9 cellular contexts compared by ENCODE assay signal in the genomic region with DNA sequence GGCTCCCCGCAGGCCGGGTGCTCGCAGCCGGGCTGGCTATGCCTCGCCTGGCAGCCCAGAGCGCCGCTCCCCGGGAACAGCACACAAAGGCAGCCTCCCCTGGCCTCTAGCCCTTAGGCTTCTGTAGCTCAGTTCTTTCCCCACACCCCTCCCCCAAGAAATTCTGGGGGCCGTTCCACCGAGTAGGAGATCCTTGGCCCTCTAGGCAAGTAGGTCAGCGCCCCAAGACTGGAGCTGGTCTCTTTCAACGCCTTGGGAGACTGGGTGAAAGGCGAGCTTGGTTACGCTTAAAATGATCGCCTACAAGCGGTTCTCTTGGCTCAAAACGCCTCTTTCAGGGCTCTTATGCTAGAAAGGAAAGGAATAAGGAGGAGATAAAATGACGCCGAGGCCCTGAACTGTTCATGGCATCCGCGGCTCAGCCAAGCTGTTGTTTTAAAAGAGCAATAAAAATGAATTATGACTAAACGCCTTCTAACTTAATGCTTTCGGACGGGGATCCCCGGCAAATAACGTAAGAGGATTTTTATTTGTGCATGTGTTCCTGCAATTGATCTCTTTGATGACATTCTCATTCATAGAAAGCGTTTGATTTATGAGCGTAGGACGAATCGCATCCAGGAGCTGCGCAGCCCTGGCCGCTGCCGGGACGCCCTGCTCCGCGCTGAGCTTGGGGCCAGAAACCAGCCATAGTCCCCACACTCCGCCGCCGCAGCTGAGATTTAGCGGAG. TPM values are rescaled to one million over a fixed set of nuclear protein-coding genes. Genes with fewer than 3 reads are reported as not detected.
DNase-seq lines count a peak whose midpoint lies in the region; ATAC-seq lines count a peak whose summit lies in the region.
"Had no signal": no experiment of that assay in that cellular context is flagged by ENCODE, and none has a peak within 500 bp of the region (broad histone marks: within the 10 kb centered on the region; RNA-seq: fewer than 3 reads in every experiment).

No MANE protein-coding gene starts in this region.

- H3K9me3 ChIP-seq in neuronal stem cell (replicated peaks in 1 of 2; ENCODE audit: control insufficient read depth in 2 of 2, insufficient read depth in 1 of 2, low read depth in 1 of 2, low read length in 2 of 2), result peaks cover 2 to 3% of the 10 kb centered on the region in 2 donors

- no peak overlapping the region for H2BK120ac ChIP-seq in neuronal stem cell (ENCODE audit: low read depth, low read length)

- peak; percentile 52 for DNase-seq in AG20443 (ENCODE audit: low spot score)
- peak; percentile 67 for DNase-seq in NCI-H226
- DNase-seq in neuronal stem cell (ENCODE audit: low spot score), result peak; percentile 42
- DNase-seq in RKO (ENCODE audit: low spot score), result no peak
- DNase-seq in NCI-H69 (lab: John Stamatoyannopoulos, UW), result no peak
- DNase-seq: DMS53 had no signal

- no peak overlapping the region for H3K4me2 ChIP-seq in neuronal stem cell (ENCODE audit: insufficient read depth, low read length, poor library complexity, severe bottlenecking)

- H2BK12ac ChIP-seq in neuronal stem cell (ENCODE audit: low read length), result no peak overlapping the region

- no CpG with 5 or more reads among the region's 40 CpGs for WGBS in neuronal stem cell (ENCODE audit: extremely low coverage in 2 of 2, insufficient read length in 2 of 2, insufficient replicate concordance in 1 of 2), 2 donors

- no peak overlapping the region for H3K27ac ChIP-seq in neuronal stem cell (replicated peaks; ENCODE audit: low read length)

- no peak overlapping the region for H3K4ac ChIP-seq in neuronal stem cell (ENCODE audit: low read length)

- no peak overlapping the region for H3K18ac ChIP-seq in neuronal stem cell (ENCODE audit: low read length)

- no peaks in the 10 kb centered on the region for H3K36me3 ChIP-seq in neuronal stem cell (replicated peaks in 1 of 2; ENCODE audit: control insufficient read depth in 2 of 2, insufficient read depth in 2 of 2, low read length in 2 of 2)

- no peak overlapping the region for H3K9ac ChIP-seq in neuronal stem cell (ENCODE audit: low read depth, low read length, poor library complexity)

- ATAC-seq in esophagus mucosa, result peak; percentile 23
- ATAC-seq in HG02623 (IDR thresholded peaks at IDR 0.05; ENCODE audit: unreplicated experiment), result no peak
- no peak for ATAC-seq in HG02759 (IDR thresholded peaks at IDR 0.05; ENCODE audit: unreplicated experiment)

- H4K91ac ChIP-seq in neuronal stem cell (ENCODE audit: low read depth, low read length, poor library complexity), result no peak overlapping the region

- no peak overlapping the region for H3K4me3 ChIP-seq in neuronal stem cell (ENCODE audit: low read length in 2 of 2)

- H2BK5ac ChIP-seq in neuronal stem cell (ENCODE audit: low read length), result no peak overlapping the region

- H3K4me1 ChIP-seq in neuronal stem cell (ENCODE audit: control insufficient read depth in 2 of 2, insufficient read depth in 1 of 2, low read depth in 1 of 2, low read length in 2 of 2), result peaks cover 0 to 1% of the 10 kb centered on the region in 2 donors

- H3K27me3 ChIP-seq in neuronal stem cell (ENCODE audit: control insufficient read depth in 3 of 3, insufficient read depth in 3 of 3, low read depth in 1 of 3, low read length in 3 of 3), result peaks cover 61 to 100% (median 93%) of the 10 kb centered on the region in 3 experiments

- peak overlapping the region; percentile 22 for H2AFZ ChIP-seq in neuronal stem cell (ENCODE audit: low read length)

- H3K14ac ChIP-seq in neuronal stem cell (ENCODE audit: low read length), result no peak overlapping the region

- H2AK5ac ChIP-seq in neuronal stem cell (ENCODE audit: low read depth, low read length), result no peak overlapping the region

- H4K8ac ChIP-seq in neuronal stem cell (ENCODE audit: low read depth, low read length), result no peak overlapping the region

- no peak overlapping the region for H2BK15ac ChIP-seq in neuronal stem cell (ENCODE audit: low read length)

- H3K23ac ChIP-seq in neuronal stem cell (ENCODE audit: low read depth, low read length, poor library complexity), result no peak overlapping the region

- no peaks in the 10 kb centered on the region for H3K79me1 ChIP-seq in neuronal stem cell (ENCODE audit: low read depth, low read length)

RNA-seq across cellular contexts. Expression of a gene that starts 2.9 kb away (rescaled TPM):
- 3.2 TPM for total RNA-seq in esophagus mucosa
- polyA plus RNA-seq in neuronal stem cell (2013, experiment 1 of 2), result not detected
- not detected for polyA plus RNA-seq in neuronal stem cell (2013, experiment 2 of 2)

RNA-seq across cellular contexts. Expression of a gene that starts 3.8 kb away (rescaled TPM):
- 1.1 TPM for total RNA-seq in esophagus mucosa
- polyA plus RNA-seq in neuronal stem cell (2013, experiment 1 of 2), result 0.04 TPM
- not detected for polyA plus RNA-seq in neuronal stem cell (2013, experiment 2 of 2)

RNA-seq across cellular contexts. Expression of a gene that starts 31.9 kb away (rescaled TPM):
- 5.5 TPM for total RNA-seq in esophagus mucosa
- polyA plus RNA-seq in neuronal stem cell (2013, experiment 1 of 2), result not detected
- not detected for polyA plus RNA-seq in neuronal stem cell (2013, experiment 2 of 2)

RNA-seq across cellular contexts. Expression of a gene that starts 44.8 kb away (rescaled TPM):
- total RNA-seq in esophagus mucosa, result 5.6 TPM
- polyA plus RNA-seq in neuronal stem cell (2013, experiment 1 of 2), result not detected
- polyA plus RNA-seq in neuronal stem cell (2013, experiment 2 of 2), result not detected

RNA-seq across cellular contexts. Expression of a gene that starts 48.9 kb away (rescaled TPM):
- total RNA-seq in esophagus mucosa, result 1.7 TPM
- not detected for polyA plus RNA-seq in neuronal stem cell (2013, experiment 1 of 2)
- polyA plus RNA-seq in neuronal stem cell (2013, experiment 2 of 2), result not detected

Comparison
In these comparisons a context has a peak if more than half of its experiments do, and no peak if none do; other contexts are left out.
1. DNase-seq: peak in AG20443 (single experiment), NCI-H226 (single experiment) and neuronal stem cell (single experiment); none in RKO (single experiment) and NCI-H69 (single experiment).